In genomic region chr7:50677279-50677996, GRCh38 we compare ENCODE assay signal across 1 cellular context.
A peak's percentile ranks its signal among the peaks of the same experiment; 100 is the strongest.
TF ChIP-seq lines count a peak whose summit lies in the region.

No MANE protein-coding gene starts in this region.

TF ChIP-seq in HepG2, 621 proteins besides CTCF, POLR2A, EP300 and RAD21 (continued from another document and continues in another):
- TF ChIP-seq MLXIP (CRISPR knock-in tag; IDR thresholded peaks at IDR 0.05; ENCODE audit: borderline replicate concordance) (no peak), ZNF180 (CRISPR knock-in tag; IDR thresholded peaks at IDR 0.05; ENCODE audit: borderline replicate concordance, low read depth) (no peak), ZNF251 (CRISPR knock-in tag; IDR thresholded peaks at IDR 0.05) (no peak), KDM1A (CRISPR knock-in tag; IDR thresholded peaks at IDR 0.05) (no peak), NFIC (IDR thresholded peaks at IDR 0.05; ENCODE audit: low read length) (no peak), KAT8 (CRISPR knock-in tag; IDR thresholded peaks at IDR 0.05) (no peak; the same call in 1 of the 2 replicates), ZNF646 (CRISPR knock-in tag; IDR thresholded peaks at IDR 0.05) (no peak), ZNF432 (CRISPR knock-in tag; IDR thresholded peaks at IDR 0.05; ENCODE audit: borderline replicate concordance) (no peak), NKX3-1 (CRISPR knock-in tag; IDR thresholded peaks at IDR 0.05) (no peak), ZC3H13 (CRISPR knock-in tag; IDR thresholded peaks at IDR 0.05) (no peak), RFXAP (CRISPR knock-in tag; IDR thresholded peaks at IDR 0.05; ENCODE audit: borderline replicate concordance) (no peak), TOE1 (CRISPR knock-in tag; IDR thresholded peaks at IDR 0.05) (no peak), SRF (IDR thresholded peaks at IDR 0.05; ENCODE audit: low read depth, low read length) (no peak), MED13 (CRISPR knock-in tag; IDR thresholded peaks at IDR 0.05) (no peak), NR2F6 (IDR thresholded peaks at IDR 0.05) (no peak), NR2F6 (CRISPR knock-in tag; IDR thresholded peaks at IDR 0.05) (no peak), ZNF552 (CRISPR knock-in tag; IDR thresholded peaks at IDR 0.05; ENCODE audit: borderline replicate concordance) (no peak), CC2D1A (CRISPR knock-in tag; IDR thresholded peaks at IDR 0.05) (no peak), TIGD3 (CRISPR knock-in tag; IDR thresholded peaks at IDR 0.05; ENCODE audit: borderline replicate concordance) (no peak), RXRA (CRISPR knock-in tag; IDR thresholded peaks at IDR 0.05) (peak; percentile 29; the same call in 1 of the 2 replicates), ESRRA (CRISPR knock-in tag; IDR thresholded peaks at IDR 0.05; ENCODE audit: low read depth) (no peak), ZNF788 (CRISPR knock-in tag; IDR thresholded peaks at IDR 0.05; ENCODE audit: borderline replicate concordance) (no peak), MED1 (CRISPR knock-in tag; IDR thresholded peaks at IDR 0.05) (peak; percentile 29; the same call in 1 of the 2 replicates), XBP1 (CRISPR knock-in tag; IDR thresholded peaks at IDR 0.05) (no peak), MIXL1 (CRISPR knock-in tag; IDR thresholded peaks at IDR 0.05) (no peak), ZNF564 (CRISPR knock-in tag; IDR thresholded peaks at IDR 0.05) (no peak), SP5 (CRISPR knock-in tag; IDR thresholded peaks at IDR 0.05; ENCODE audit: borderline replicate concordance, low read depth) (no peak), ZNF567 (CRISPR knock-in tag; IDR thresholded peaks at IDR 0.05; ENCODE audit: borderline replicate concordance) (no peak), SSRP1 (CRISPR knock-in tag; IDR thresholded peaks at IDR 0.05) (no peak), SRY (CRISPR knock-in tag; IDR thresholded peaks at IDR 0.05) (no peak), KLF12 (CRISPR knock-in tag; IDR thresholded peaks at IDR 0.05; ENCODE audit: borderline replicate concordance) (no peak), MEIS1 (CRISPR knock-in tag; IDR thresholded peaks at IDR 0.05; ENCODE audit: borderline replicate concordance) (no peak), ZBTB40 (IDR thresholded peaks at IDR 0.05) (no peak), ZBTB40 (CRISPR knock-in tag; IDR thresholded peaks at IDR 0.05) (no peak), ZNF530 (CRISPR knock-in tag; IDR thresholded peaks at IDR 0.05; ENCODE audit: low read depth) (no peak), KDM5B (CRISPR knock-in tag; IDR thresholded peaks at IDR 0.05; ENCODE audit: borderline replicate concordance) (no peak), ZNF670 (CRISPR knock-in tag; IDR thresholded peaks at IDR 0.05; ENCODE audit: borderline replicate concordance) (no peak), POLR2AphosphoS2 (IDR thresholded peaks at IDR 0.05; ENCODE audit: low read depth, low read length) (no peak), FOXO1 (CRISPR knock-in tag; IDR thresholded peaks at IDR 0.05) (no peak), ZNF296 (CRISPR knock-in tag; conservative IDR thresholded peaks at IDR 0.05) (no peak), TRIM24 (CRISPR knock-in tag; IDR thresholded peaks at IDR 0.05) (no peak)
- TF ChIP-seq, protein P1, sequence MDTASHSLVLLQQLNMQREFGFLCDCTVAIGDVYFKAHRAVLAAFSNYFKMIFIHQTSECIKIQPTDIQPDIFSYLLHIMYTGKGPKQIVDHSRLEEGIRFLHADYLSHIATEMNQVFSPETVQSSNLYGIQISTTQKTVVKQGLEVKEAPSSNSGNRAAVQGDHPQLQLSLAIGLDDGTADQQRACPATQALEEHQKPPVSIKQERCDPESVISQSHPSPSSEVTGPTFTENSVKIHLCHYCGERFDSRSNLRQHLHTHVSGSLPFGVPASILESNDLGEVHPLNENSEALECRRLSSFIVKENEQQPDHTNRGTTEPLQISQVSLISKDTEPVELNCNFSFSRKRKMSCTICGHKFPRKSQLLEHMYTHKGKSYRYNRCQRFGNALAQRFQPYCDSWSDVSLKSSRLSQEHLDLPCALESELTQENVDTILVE (CRISPR knock-in tag; IDR thresholded peaks at IDR 0.05), result no peak
- TF ChIP-seq, protein P2, sequence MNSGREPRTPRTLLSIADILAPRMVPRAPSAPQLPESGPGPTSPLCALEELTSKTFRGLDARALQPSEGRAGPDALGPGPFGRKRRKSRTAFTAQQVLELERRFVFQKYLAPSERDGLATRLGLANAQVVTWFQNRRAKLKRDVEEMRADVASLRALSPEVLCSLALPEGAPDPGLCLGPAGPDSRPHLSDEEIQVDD (CRISPR knock-in tag; IDR thresholded peaks at IDR 0.05; ENCODE audit: borderline replicate concordance), result no peak
- TF ChIP-seq, protein P3, sequence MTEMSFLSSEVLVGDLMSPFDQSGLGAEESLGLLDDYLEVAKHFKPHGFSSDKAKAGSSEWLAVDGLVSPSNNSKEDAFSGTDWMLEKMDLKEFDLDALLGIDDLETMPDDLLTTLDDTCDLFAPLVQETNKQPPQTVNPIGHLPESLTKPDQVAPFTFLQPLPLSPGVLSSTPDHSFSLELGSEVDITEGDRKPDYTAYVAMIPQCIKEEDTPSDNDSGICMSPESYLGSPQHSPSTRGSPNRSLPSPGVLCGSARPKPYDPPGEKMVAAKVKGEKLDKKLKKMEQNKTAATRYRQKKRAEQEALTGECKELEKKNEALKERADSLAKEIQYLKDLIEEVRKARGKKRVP (CRISPR knock-in tag; IDR thresholded peaks at IDR 0.05), result 0 out of 4 replicates have a peak, but pooled peaks of 1 of the 2 experiments have one; percentile 14
